Comparison of ENCODE assay signal across 8 cellular contexts in the genomic region with DNA sequence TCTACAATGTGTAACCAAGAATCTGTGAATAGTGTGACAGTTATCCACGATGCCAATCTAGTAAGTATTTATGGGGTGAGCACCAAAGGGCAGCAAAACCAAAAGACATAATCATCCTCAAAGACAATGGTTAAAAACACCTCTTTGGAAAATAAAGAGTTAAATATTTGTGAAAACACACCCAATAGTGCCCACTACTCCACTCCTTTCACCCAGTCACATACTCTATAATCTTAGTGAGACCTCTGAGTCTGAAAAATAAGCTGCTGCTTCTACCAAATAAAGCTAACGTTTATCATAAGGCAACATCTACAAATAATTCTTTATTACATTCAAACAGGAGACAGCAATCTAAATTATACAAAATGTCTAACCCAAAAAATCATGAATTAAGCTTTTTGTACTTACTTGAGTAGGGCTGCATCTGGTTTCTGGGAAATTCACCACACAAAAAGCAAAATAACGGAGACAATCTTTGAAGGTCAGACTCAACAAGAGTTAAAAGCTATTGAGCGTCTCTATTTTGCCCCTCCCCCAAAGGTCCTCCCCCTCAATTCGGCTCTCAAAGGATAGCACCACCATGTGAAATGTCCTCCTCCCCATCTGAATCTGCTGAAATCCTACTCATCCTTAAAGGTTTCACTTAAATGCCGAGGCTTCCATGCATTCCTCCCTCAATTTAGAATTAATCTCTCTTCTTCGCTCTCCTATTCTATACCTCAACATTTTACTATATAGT. TPM values are rescaled to one million over a fixed set of nuclear protein-coding genes. Genes with fewer than 3 reads are reported as not detected.
A peak's percentile ranks its signal among the peaks of the same experiment; 100 is the strongest.
DNase-seq lines count a peak whose midpoint lies in the region; ATAC-seq and TF ChIP-seq lines count a peak whose summit lies in the region.

No MANE protein-coding gene starts in this region.

- DNase-seq in BE2C (no peak), HuH-7 (ENCODE audit: low spot score) (peak; percentile 48), coronary artery (ENCODE audit: low spot score) (no peak), DMS53 (lab: John Stamatoyannopoulos, UW) (no peak)
- no peak for DNase-seq in activated CD8-positive, alpha-beta memory T cell treated with anti-CD3 and anti-CD28 coated beads, Interleukin-2, amount 50 U/mL, for 48 hours

- H3K4me1 ChIP-seq in BE2C (peaks cover 4% of the 10 kb centered on the region; the same call in 1 of the 2 replicates), mesodermal cell (ENCODE audit: control insufficient read depth, insufficient read depth, low read length, poor library complexity, severe bottlenecking) (peaks cover 12% of the 10 kb centered on the region)

- H3K9me3 ChIP-seq in BE2C (no peaks in the 10 kb centered on the region), mesodermal cell (ENCODE audit: control insufficient read depth, low read length) (no peaks in the 10 kb centered on the region)

- ATAC-seq in GM21515 (IDR thresholded peaks at IDR 0.05; ENCODE audit: unreplicated experiment) (no peak), HG03342 (IDR thresholded peaks at IDR 0.05; ENCODE audit: unreplicated experiment) (no peak)

- H3K27ac ChIP-seq in coronary artery (peak overlapping the region; percentile 6 to 98), mesodermal cell (ENCODE audit: low read depth, low read length, severe bottlenecking) (no peak overlapping the region)

- TF ChIP-seq CTCF in BE2C (IDR thresholded peaks at IDR 0.05; ENCODE audit: low read depth, low read length) (no peak), coronary artery (IDR thresholded peaks at IDR 0.05) (no peak)

- H3K4me3 ChIP-seq in BE2C (ENCODE audit: low read depth, low read length): peak overlapping the region; percentile 90
- peak overlapping the region; percentile 96 for H3K4me3 ChIP-seq in coronary artery
- H3K4me3 ChIP-seq in mesodermal cell (ENCODE audit: extremely low read depth, insufficient read depth, low read length, poor library complexity, severe bottlenecking): peak overlapping the region; percentile 88

- H3K36me3 ChIP-seq in BE2C (peaks cover 3% of the 10 kb centered on the region), mesodermal cell (ENCODE audit: control insufficient read depth, insufficient read depth, low read length) (no peaks in the 10 kb centered on the region)

- WGBS in mesodermal cell (ENCODE audit: insufficient coverage in 2 of 2), 2 experiments: 0 to 8% methylated on average over 6 of the region's 7 CpGs

- H3K27me3 ChIP-seq in BE2C: no peaks in the 10 kb centered on the region

RNA-seq across cellular contexts. Expression of a gene that starts 2.0 kb away (rescaled TPM):
- 2.6 TPM for polyA plus RNA-seq in BE2C (2012; ENCODE audit: insufficient read depth, insufficient read length, low read depth)
- 11.6 TPM for polyA plus RNA-seq in mesodermal cell (2013, experiment 1 of 2)
- 11.4 TPM for polyA plus RNA-seq in mesodermal cell (2013, experiment 2 of 2)
